Comparison of ENCODE assay signal across 9 cellular contexts in the genomic region with DNA sequence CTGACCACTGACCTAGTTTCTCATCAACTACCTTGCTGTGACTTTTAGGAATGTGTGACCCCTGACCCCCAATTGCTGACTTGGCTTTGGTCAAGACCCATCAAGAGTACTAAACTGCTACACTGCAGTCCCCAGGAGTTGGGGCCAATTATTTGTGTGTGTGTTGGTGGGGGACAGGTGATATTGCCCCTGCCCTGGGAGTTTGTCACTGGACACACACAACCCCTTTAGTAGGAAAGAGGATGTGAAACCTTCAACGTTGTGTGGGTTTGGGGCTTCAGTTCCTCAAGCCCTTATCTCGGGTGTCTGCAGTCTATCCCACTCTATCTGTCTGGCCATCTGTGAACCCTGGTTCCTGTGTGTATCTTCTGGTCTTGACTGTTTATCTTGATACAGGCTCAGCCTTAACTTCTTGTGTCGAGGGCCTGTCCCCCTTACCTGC. TPM values are rescaled to one million over a fixed set of nuclear protein-coding genes. Genes with fewer than 3 reads are reported as not detected.
DNase-seq lines count a peak whose midpoint lies in the region; ATAC-seq, FAIRE-seq and TF ChIP-seq lines count a peak whose summit lies in the region.
"Had no signal": no experiment of that assay in that cellular context is flagged by ENCODE, and none has a peak within 500 bp of the region (broad histone marks: within the 10 kb centered on the region; RNA-seq: fewer than 3 reads in every experiment).

No MANE protein-coding gene starts in this region.

- FAIRE-seq in H54 (lab: Jason Lieb, UNC) = no peak

- H3K27me3 Mint-ChIP-seq in CD8-positive, alpha-beta memory T cell = peaks cover 0 to 5% of the 10 kb centered on the region in 2 donors
- no peaks in the 10 kb centered on the region for H3K27me3 Mint-ChIP-seq in activated CD4-positive, alpha-beta memory T cell treated with anti-CD3 and anti-CD28 coated beads, Interleukin-2, amount 10 ng/mL, durations not matched to agents 7 days and 5 days

- no peak for TF ChIP-seq EP300 in SK-N-SH (IDR thresholded peaks at IDR 0.05; ENCODE audit: borderline replicate concordance in 1 of 2, low read depth in 1 of 2, low read length in 1 of 2)

- WGBS in SK-N-SH (ENCODE audit: low lambda C conversion rate) = 25% methylated on average over 3 of the region's 3 CpGs

- no peak overlapping the region for H3K4me2 ChIP-seq in SK-N-SH

- POLR2A ChIA-PET in CD8-positive, alpha-beta memory T cell (lab: Charles Lee) = interaction anchor here (1.1 to 2.2 kb wide), 2 partner anchors 18 to 31 kb away, joined by 3 to 5 read pairs; no protein-coding TSS in a partner anchor
- POLR2A ChIA-PET in activated CD4-positive, alpha-beta memory T cell treated with anti-CD3 and anti-CD28 coated beads, Interleukin-2, amount 10 ng/mL, durations not matched to agents 7 days and 5 days (lab: Charles Lee) = interaction anchor here (1.6 to 20.1 kb wide), 3 partner anchors 7 to 27 kb away, joined by 7 to 229 read pairs (median 9); no protein-coding TSS in a partner anchor
- POLR2A ChIA-PET in SK-N-SH (lab: Yijun Ruan, JAX) = no interaction called here

- H3K79me2 ChIP-seq in SK-N-SH (ENCODE audit: insufficient read depth) = no peaks in the 10 kb centered on the region

- peak; percentile 78 for ATAC-seq in GM19328 (IDR thresholded peaks at IDR 0.05; ENCODE audit: unreplicated experiment)
- peak; percentile 87 for ATAC-seq in HG03139 (IDR thresholded peaks at IDR 0.05; ENCODE audit: unreplicated experiment)

- no peak for TF ChIP-seq CTCF in vagina (IDR thresholded peaks at IDR 0.05)
- TF ChIP-seq CTCF in SK-N-SH (IDR thresholded peaks at IDR 0.05) = no peak

- TF ChIP-seq RAD21 in SK-N-SH (IDR thresholded peaks at IDR 0.05; ENCODE audit: low read length) = no peak

- CTCF ChIA-PET in CD8-positive, alpha-beta memory T cell (lab: Charles Lee) = interaction anchor here (1.0 to 1.3 kb wide), 3 partner anchors 26 to 36 kb away, joined by 3 to 5 read pairs (median 3); no protein-coding TSS in a partner anchor
- CTCF ChIA-PET in activated CD4-positive, alpha-beta memory T cell treated with anti-CD3 and anti-CD28 coated beads, Interleukin-2, amount 10 ng/mL, durations not matched to agents 7 days and 5 days (lab: Charles Lee) = interaction anchor here (0.7 to 1.6 kb wide), 2 partner anchors 37 to 59 kb away, joined by 3 to 5 read pairs; no protein-coding TSS in a partner anchor
- CTCF ChIA-PET in SK-N-SH (lab: Yijun Ruan, JAX) = interaction anchor here (1.0 kb wide), 1 partner anchor 37 kb away, joined by 3 read pairs; no protein-coding TSS in a partner anchor

- H3K4me3 ChIP-seq in CD8-positive, alpha-beta memory T cell (ENCODE audit: low read length) = peak overlapping the region; percentile 41
- H3K4me3 ChIP-seq in vagina (no peak overlapping the region), SK-N-SH (ENCODE audit: low read depth in 2 of 2, low read length in 1 of 2) (no peak overlapping the region)

- H3K27ac Mint-ChIP-seq in CD8-positive, alpha-beta memory T cell = peak overlapping the region; percentile 47 to 96 (median 86)
- peak overlapping the region; percentile 75 for H3K27ac Mint-ChIP-seq in activated CD4-positive, alpha-beta memory T cell treated with anti-CD3 and anti-CD28 coated beads, Interleukin-2, amount 10 ng/mL, durations not matched to agents 7 days and 5 days

- peaks cover 66% of the 10 kb centered on the region in 3 donors for H3K4me1 Mint-ChIP-seq in CD8-positive, alpha-beta memory T cell
- H3K4me1 Mint-ChIP-seq in activated CD4-positive, alpha-beta memory T cell treated with anti-CD3 and anti-CD28 coated beads, Interleukin-2, amount 10 ng/mL, durations not matched to agents 7 days and 5 days = peaks cover 54% of the 10 kb centered on the region

- intact Hi-C loops in vagina (cut with DNase I) = no loop called here

- peaks cover 52% of the 10 kb centered on the region for H3K4me1 ChIP-seq in CD8-positive, alpha-beta memory T cell (ENCODE audit: insufficient read depth, low read length)
- H3K4me1 ChIP-seq in vagina (no peaks in the 10 kb centered on the region), SK-N-SH (ENCODE audit: control insufficient read depth in 1 of 2, insufficient read depth in 2 of 2, low read depth in 1 of 2, low read length in 1 of 2) (no peaks in the 10 kb centered on the region; a peak in 1 of 4 replicates)

- H3K27ac ChIP-seq in CD8-positive, alpha-beta memory T cell (ENCODE audit: low read depth, low read length) = peak overlapping the region; percentile 16
- H3K27ac ChIP-seq in vagina (no peak overlapping the region), SK-N-SH (ENCODE audit: low read depth in 2 of 2, low read length in 1 of 2) (no peak overlapping the region)

- no peaks in the 10 kb centered on the region for H3K9me2 ChIP-seq in SK-N-SH

- H3K36me3 ChIP-seq in CD8-positive, alpha-beta memory T cell (ENCODE audit: insufficient read depth, low read length) = peaks cover 39% of the 10 kb centered on the region
- no peaks in the 10 kb centered on the region for H3K36me3 ChIP-seq in vagina
- no peaks in the 10 kb centered on the region for H3K36me3 ChIP-seq in SK-N-SH (replicated peaks in 1 of 2; ENCODE audit: control insufficient read depth in 1 of 2, insufficient read depth in 2 of 2, low read length in 1 of 2)

- H3K36me3 Mint-ChIP-seq in CD8-positive, alpha-beta memory T cell = peaks cover 14 to 84% (median 23%) of the 10 kb centered on the region in 3 donors
- H3K36me3 Mint-ChIP-seq in activated CD4-positive, alpha-beta memory T cell treated with anti-CD3 and anti-CD28 coated beads, Interleukin-2, amount 10 ng/mL, durations not matched to agents 7 days and 5 days (ENCODE audit: low read depth) = peaks cover 80% of the 10 kb centered on the region

- no peaks in the 10 kb centered on the region for H4K20me1 ChIP-seq in SK-N-SH (ENCODE audit: insufficient read depth)

- H3K9ac ChIP-seq in SK-N-SH = no peak overlapping the region

- no peaks in the 10 kb centered on the region for H3K9me3 ChIP-seq in CD8-positive, alpha-beta memory T cell (ENCODE audit: low read length)
- H3K9me3 ChIP-seq in vagina = no peaks in the 10 kb centered on the region
- H3K9me3 ChIP-seq in SK-N-SH = no peaks in the 10 kb centered on the region

- H3K9me3 Mint-ChIP-seq in CD8-positive, alpha-beta memory T cell = no peaks in the 10 kb centered on the region
- H3K9me3 Mint-ChIP-seq in activated CD4-positive, alpha-beta memory T cell treated with anti-CD3 and anti-CD28 coated beads, Interleukin-2, amount 10 ng/mL, durations not matched to agents 7 days and 5 days = no peaks in the 10 kb centered on the region

- DNase-seq in CD8-positive, alpha-beta memory T cell = no peak
- DNase-seq in activated CD4-positive, alpha-beta memory T cell treated with anti-CD3 and anti-CD28 coated beads, Interleukin-2, amount 10 ng/mL, durations not matched to agents 7 days and 5 days = no peak
- DNase-seq in vagina (ENCODE audit: extremely low spot score in 2 of 2) = no peak
- DNase-seq in T-helper 9 cell = no peak
- DNase-seq in H54 (ENCODE audit: insufficient read length, low spot score) = no peak
- DNase-seq in SK-N-SH = no peak
- DNase-seq: stimulated activated CD4-positive, alpha-beta T cell treated with anti-CD3 and anti-CD28 coated beads, Interleukin-12 subunit alpha, Interleukin-12 subunit beta, amount 100 ng/mL, for 4 hours had no signal

- H3K27me3 ChIP-seq in CD8-positive, alpha-beta memory T cell (ENCODE audit: insufficient read depth, low read length, poor library complexity, severe bottlenecking) = no peaks in the 10 kb centered on the region
- H3K27me3 ChIP-seq in vagina (no peaks in the 10 kb centered on the region), SK-N-SH (ENCODE audit: insufficient read depth) (no peaks in the 10 kb centered on the region; the same call in 1 of the 2 replicates)

- TF ChIP-seq POLR2A in vagina (IDR thresholded peaks at IDR 0.05) = no peak
- TF ChIP-seq POLR2A in H54 (IDR thresholded peaks at IDR 0.05; ENCODE audit: low read depth, low read length) = no peak

- H3F3A ChIP-seq in SK-N-SH (replicated peaks; ENCODE audit: insufficient read depth) = no peaks in the 10 kb centered on the region

- H2AFZ ChIP-seq in SK-N-SH (ENCODE audit: low read depth) = no peak overlapping the region

- H3K4me3 Mint-ChIP-seq in CD8-positive, alpha-beta memory T cell = peak overlapping the region; percentile 54 to 100 (median 83)
- H3K4me3 Mint-ChIP-seq in activated CD4-positive, alpha-beta memory T cell treated with anti-CD3 and anti-CD28 coated beads, Interleukin-2, amount 10 ng/mL, durations not matched to agents 7 days and 5 days = peak overlapping the region; percentile 68

TF ChIP-seq in SK-N-SH, 30 proteins besides CTCF, POLR2A, EP300 and RAD21 (continues in another document):
- no peak for TF ChIP-seq YY1 (IDR thresholded peaks at IDR 0.05; ENCODE audit: low read depth)
- TF ChIP-seq, protein P1, sequence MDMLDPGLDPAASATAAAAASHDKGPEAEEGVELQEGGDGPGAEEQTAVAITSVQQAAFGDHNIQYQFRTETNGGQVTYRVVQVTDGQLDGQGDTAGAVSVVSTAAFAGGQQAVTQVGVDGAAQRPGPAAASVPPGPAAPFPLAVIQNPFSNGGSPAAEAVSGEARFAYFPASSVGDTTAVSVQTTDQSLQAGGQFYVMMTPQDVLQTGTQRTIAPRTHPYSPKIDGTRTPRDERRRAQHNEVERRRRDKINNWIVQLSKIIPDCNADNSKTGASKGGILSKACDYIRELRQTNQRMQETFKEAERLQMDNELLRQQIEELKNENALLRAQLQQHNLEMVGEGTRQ (IDR thresholded peaks at IDR 0.05; ENCODE audit: borderline replicate concordance, low read depth, low read length) = no peak

RNA-seq across cellular contexts. Expression of a gene that starts 6.5 kb away (rescaled TPM):
- total RNA-seq in CD8-positive, alpha-beta memory T cell = 100 to 1,000 TPM; 140 to 147 TPM
- polyA plus RNA-seq in CD8-positive, alpha-beta memory T cell = 296 TPM
- 100 to 1,000 TPM; 229 to 245 TPM for total RNA-seq in activated CD4-positive, alpha-beta memory T cell treated with anti-CD3 and anti-CD28 coated beads, Interleukin-2, amount 10 ng/mL, durations not matched to agents 7 days and 5 days
- total RNA-seq in vagina = 14.0 TPM
- not detected in 2 replicates for polyA plus RNA-seq in SK-N-SH (2012; rRNA removed)
- polyA plus RNA-seq in SK-N-SH (2012; cell fraction: cytosol; rRNA removed) = not detected in 2 replicates
- not detected in 2 replicates for polyA plus RNA-seq in SK-N-SH (2012; cell fraction: nucleus; rRNA removed)

RNA-seq across cellular contexts. Expression of a gene that starts 47.5 kb away (rescaled TPM):
- under 1 TPM; 0.28 to 0.29 TPM for total RNA-seq in CD8-positive, alpha-beta memory T cell
- 1.2 TPM for polyA plus RNA-seq in CD8-positive, alpha-beta memory T cell
- total RNA-seq in activated CD4-positive, alpha-beta memory T cell treated with anti-CD3 and anti-CD28 coated beads, Interleukin-2, amount 10 ng/mL, durations not matched to agents 7 days and 5 days = 1 to 10 TPM; 1.7 to 2.1 TPM
- 22.3 TPM for total RNA-seq in vagina
- 0.19 and 0.21 TPM in 2 replicates for polyA plus RNA-seq in SK-N-SH (2012; rRNA removed)
- polyA plus RNA-seq in SK-N-SH (2012; cell fraction: cytosol; rRNA removed) = 0.04 and 0.20 TPM in 2 replicates
- polyA plus RNA-seq in SK-N-SH (2012; cell fraction: nucleus; rRNA removed) = 0.11 and 0.12 TPM in 2 replicates

RNA-seq across cellular contexts. Expression of a gene that starts 57.5 kb away (rescaled TPM):
- 10 to 100 TPM; 10.4 to 11.5 TPM for total RNA-seq in CD8-positive, alpha-beta memory T cell
- 4.6 TPM for polyA plus RNA-seq in CD8-positive, alpha-beta memory T cell
- total RNA-seq in activated CD4-positive, alpha-beta memory T cell treated with anti-CD3 and anti-CD28 coated beads, Interleukin-2, amount 10 ng/mL, durations not matched to agents 7 days and 5 days = 1 to 10 TPM; 5.8 to 7.5 TPM
- total RNA-seq in vagina = 19.2 TPM
- 8.1 and 12.2 TPM in 2 replicates for polyA plus RNA-seq in SK-N-SH (2012; rRNA removed)
- polyA plus RNA-seq in SK-N-SH (2012; cell fraction: cytosol; rRNA removed) = 9.0 and 9.8 TPM in 2 replicates
- 8.9 and 11.0 TPM in 2 replicates for polyA plus RNA-seq in SK-N-SH (2012; cell fraction: nucleus; rRNA removed)
